In genomic region chr15:72599855-72600464, GRCh38 we compare ENCODE assay signal across 8 cellular contexts. TPM values are rescaled to one million over a fixed set of nuclear protein-coding genes. Genes with fewer than 3 reads are reported as not detected.
A peak's percentile ranks its signal among the peaks of the same experiment; 100 is the strongest.
DNase-seq lines count a peak whose midpoint lies in the region; ATAC-seq and TF ChIP-seq lines count a peak whose summit lies in the region.

No MANE protein-coding gene starts in this region.

- no peaks in the 10 kb centered on the region for H3K9me3 ChIP-seq in HAP-1
- H3K9me3 ChIP-seq in Peyer's patch = no peaks in the 10 kb centered on the region

- H3K36me3 ChIP-seq in HAP-1 (replicated peaks) (no peaks in the 10 kb centered on the region), Peyer's patch (no peaks in the 10 kb centered on the region)

- H3K9me3 Mint-ChIP-seq in effector memory CD8-positive, alpha-beta T cell = no peaks in the 10 kb centered on the region

- H3K4me1 ChIP-seq in HAP-1 (no peaks in the 10 kb centered on the region), Peyer's patch (no peaks in the 10 kb centered on the region)

- peak; percentile 53 for DNase-seq in NCI-H2171 treated with DMSO at 0.1 percent for 48 hours (lab: John Stamatoyannopoulos, UW)
- no peak for DNase-seq in NCI-H2171 (lab: John Stamatoyannopoulos, UW)
- peak; percentile 76 to 80 for DNase-seq in HAP-1 (ENCODE audit: low spot score in 2 of 2)
- peak in 1 of 3 donors; percentile 50 for DNase-seq in Peyer's patch
- DNase-seq in effector memory CD8-positive, alpha-beta T cell = peak; percentile 5 to 30 (median 10)
- peak; percentile 62 for DNase-seq in myocyte (ENCODE audit: low read depth)
- DNase-seq in cortex of kidney (lab: John Stamatoyannopoulos, UW) = no peak

- peaks cover 0 to 6% of the 10 kb centered on the region in 2 donors for H3K4me1 Mint-ChIP-seq in effector memory CD8-positive, alpha-beta T cell (ENCODE audit: low read depth in 2 of 2)

- no peaks in the 10 kb centered on the region for H3K27me3 ChIP-seq in HAP-1 (ENCODE audit: low read depth)
- no peaks in the 10 kb centered on the region for H3K27me3 ChIP-seq in Peyer's patch

- H3K4me3 ChIP-seq in HAP-1 = no peak overlapping the region
- no peak overlapping the region for H3K4me3 ChIP-seq in Peyer's patch

- in situ Hi-C loops in HAP-1 (cut with MboI; ENCODE audit: low sequenced_read_pairs) = loop anchor here (10.0 to 25.0 kb wide), 2 partner anchors 75 to 1437 kb away; no protein-coding TSS in a partner anchor

- H3K36me3 Mint-ChIP-seq in effector memory CD8-positive, alpha-beta T cell (ENCODE audit: insufficient read depth) = peaks cover 2% of the 10 kb centered on the region

- no peak for TF ChIP-seq POLR2A in Peyer's patch (IDR thresholded peaks at IDR 0.05)

- H3K27me3 Mint-ChIP-seq in effector memory CD8-positive, alpha-beta T cell = peaks cover 7 to 13% of the 10 kb centered on the region in 2 donors

- peak; percentile 10 to 62 (median 58) for TF ChIP-seq CTCF in Peyer's patch (IDR thresholded peaks at IDR 0.05)

- no peak overlapping the region for H3K27ac Mint-ChIP-seq in effector memory CD8-positive, alpha-beta T cell

- no peak for ATAC-seq in effector memory CD8-positive, alpha-beta T cell (replicated peaks)
- no peak for ATAC-seq in GM18861 (IDR thresholded peaks at IDR 0.05; ENCODE audit: unreplicated experiment)

- no peak overlapping the region for H3K4me3 Mint-ChIP-seq in effector memory CD8-positive, alpha-beta T cell

- H3K27ac ChIP-seq in Peyer's patch = no peak overlapping the region

RNA-seq across cellular contexts. Expression of gene GOLGA6B, which starts 54.5 kb away (rescaled TPM):
- not detected for total RNA-seq in Peyer's patch
- total RNA-seq in myocyte = 0.21 TPM in 1 of 2 replicates, not detected in the other
- polyA plus RNA-seq in myocyte (2012) = 0.04 TPM

Comparison
In these comparisons a context has a peak if more than half of its experiments do, and no peak if none do; other contexts are left out.
1. DNase-seq: peak in NCI-H2171 treated with DMSO at 0.1 percent for 48 hours (single experiment), HAP-1 (2 of 2), effector memory CD8-positive, alpha-beta T cell (3 of 3) and myocyte (single experiment); none in NCI-H2171 (single experiment) and cortex of kidney (single experiment).